16 cellular contexts compared by ENCODE assay signal in genomic region chr3:52084216-52084945, GRCh38. TPM values are rescaled to one million over a fixed set of nuclear protein-coding genes. Genes with fewer than 3 reads are reported as not detected.
DNase-seq lines count a peak whose midpoint lies in the region; ATAC-seq and TF ChIP-seq lines count a peak whose summit lies in the region.
"Had no signal": no experiment of that assay in that cellular context is flagged by ENCODE, and none has a peak within 500 bp of the region (broad histone marks: within the 10 kb centered on the region; RNA-seq: fewer than 3 reads in every experiment).

No MANE protein-coding gene starts in this region.

- TF ChIP-seq CTCF in heart right ventricle (IDR thresholded peaks at IDR 0.05) (no peak), RWPE1 (conservative IDR thresholded peaks at IDR 0.05; ENCODE audit: low read depth) (no peak), lower lobe of right lung (IDR thresholded peaks at IDR 0.05) (no peak), spleen (IDR thresholded peaks at IDR 0.05 in 8 of 11, conservative IDR thresholded peaks at IDR 0.05 in 3 of 11) (no peak), OCI-LY7 (conservative IDR thresholded peaks at IDR 0.05; ENCODE audit: low read length) (no peak), GM23338 (conservative IDR thresholded peaks at IDR 0.05; ENCODE audit: low read depth in 2 of 2) (no peak)

- H3K27ac ChIP-seq in heart right ventricle (no peak overlapping the region), RWPE1 (peak overlapping the region; percentile 12), lower lobe of right lung (no peak overlapping the region), spleen (no peak overlapping the region), OCI-LY7 (ENCODE audit: low read depth, low read length, poor library complexity, severe bottlenecking) (no peak overlapping the region), GM23338 (ENCODE audit: low read depth) (no peak overlapping the region)
- H3K27ac ChIP-seq: A549, HL-60, KMS-11 had no signal

- no peak overlapping the region for H3K4me2 ChIP-seq in OCI-LY7 (ENCODE audit: low read length)
- no peak overlapping the region for H3K4me2 ChIP-seq in GM23338
- H3K4me2 ChIP-seq: A549, KMS-11 had no signal

- DNase-seq in left cardiac atrium, result peak; percentile 10
- DNase-seq in heart right ventricle, result no peak
- DNase-seq in RWPE1 (ENCODE audit: low spot score), result no peak
- peak; percentile 15 for DNase-seq in lower lobe of right lung
- peak; percentile 46 for DNase-seq in spleen
- no peak for DNase-seq in OCI-LY7 (ENCODE audit: low spot score)
- DNase-seq in GM23338 (ENCODE audit: low spot score), result no peak
- DNase-seq: CD8-positive, alpha-beta memory T cell; NCI-H1417 treated with DMSO at 0.1 percent for 48 hours; NCI-H187 treated with DMSO at 0.1 percent for 48 hours; NCI-H2227 treated with DMSO at 0.1 percent for 48 hours had no signal

- peaks cover 5% of the 10 kb centered on the region for H3K27me3 Mint-ChIP-seq in GM23338 (ENCODE audit: insufficient read depth, low read depth, poor library complexity)
- H3K27me3 Mint-ChIP-seq: CD8-positive, alpha-beta memory T cell had no signal

- 96 to 97% methylated on average over 9 of the region's 9 CpGs for WGBS in heart right ventricle, 2 donors
- WGBS in spleen, 5 donors, result 88 to 97% (median 95%) methylated on average over 9 of the region's 9 CpGs

- no peak overlapping the region for H2AFZ ChIP-seq in OCI-LY7 (ENCODE audit: low read length)
- no peak overlapping the region for H2AFZ ChIP-seq in GM23338

- TF ChIP-seq POLR2A in spleen (IDR thresholded peaks at IDR 0.05), result no peak

- no peak overlapping the region for H3K4me3 Mint-ChIP-seq in GM23338
- H3K4me3 Mint-ChIP-seq: CD8-positive, alpha-beta memory T cell had no signal

- H3K36me3 Mint-ChIP-seq in GM23338 (ENCODE audit: low read depth), result no peaks in the 10 kb centered on the region; the same call in 2 of the 3 replicates
- H3K36me3 Mint-ChIP-seq: CD8-positive, alpha-beta memory T cell had no signal

- H3K4me3 ChIP-seq in heart right ventricle, result no peak overlapping the region
- no peak overlapping the region for H3K4me3 ChIP-seq in lower lobe of right lung
- no peak overlapping the region for H3K4me3 ChIP-seq in spleen
- no peak overlapping the region for H3K4me3 ChIP-seq in OCI-LY7 (ENCODE audit: low read depth, low read length, poor library complexity, severe bottlenecking)
- no peak overlapping the region for H3K4me3 ChIP-seq in GM23338
- H3K4me3 ChIP-seq: A549, HAP-1 had no signal

- no peaks in the 10 kb centered on the region for H3F3A ChIP-seq in GM23338 (replicated peaks; ENCODE audit: low read depth)

- CTCF ChIA-PET in RWPE1 (lab: Yijun Ruan, JAX) (no interaction called here), OCI-LY7 (lab: Charles Lee; ENCODE audit: unreplicated experiment) (interaction anchor here (0.5 kb wide), 1 partner anchor 80 kb away, joined by 3 read pairs; no protein-coding TSS in a partner anchor)

- H3K9me3 ChIP-seq in heart right ventricle (no peaks in the 10 kb centered on the region), lower lobe of right lung (no peaks in the 10 kb centered on the region), spleen (no peaks in the 10 kb centered on the region), OCI-LY7 (ENCODE audit: low read length) (no peaks in the 10 kb centered on the region)
- H3K9me3 ChIP-seq: A549, HAP-1 had no signal

- H3K27me3 ChIP-seq in heart right ventricle (no peaks in the 10 kb centered on the region), lower lobe of right lung (ENCODE audit: low read depth) (no peaks in the 10 kb centered on the region), spleen (replicated peaks in 1 of 7) (no peaks in the 10 kb centered on the region), GM23338 (ENCODE audit: insufficient read depth) (no peaks in the 10 kb centered on the region)

- no peaks in the 10 kb centered on the region for H4K20me1 ChIP-seq in OCI-LY7 (ENCODE audit: insufficient read depth, low read length)
- H4K20me1 ChIP-seq in GM23338 (replicated peaks; ENCODE audit: insufficient read depth), result peaks cover 4% of the 10 kb centered on the region

- no peak overlapping the region for H3K27ac Mint-ChIP-seq in GM23338

- ATAC-seq in left cardiac atrium (no peak), heart right ventricle (no peak), lower lobe of right lung (no peak), GM23338 (no peak; the same call in 2 of the 3 replicates), GM19455 (IDR thresholded peaks at IDR 0.05; ENCODE audit: unreplicated experiment) (no peak)

- H3K79me2 ChIP-seq in OCI-LY7 (ENCODE audit: insufficient read depth, low read depth, low read length) (no peaks in the 10 kb centered on the region), GM23338 (replicated peaks; ENCODE audit: insufficient read depth) (no peaks in the 10 kb centered on the region)

- H3K4me1 ChIP-seq in heart right ventricle, result peaks cover 6 to 34% (median 30%) of the 10 kb centered on the region in 9 donors
- peaks cover 20% of the 10 kb centered on the region for H3K4me1 ChIP-seq in lower lobe of right lung
- peaks cover 0 to 42% (median 24%) of the 10 kb centered on the region in 6 donors for H3K4me1 ChIP-seq in spleen
- H3K4me1 ChIP-seq in OCI-LY7 (ENCODE audit: insufficient read depth, low read length, poor library complexity, severe bottlenecking), result peaks cover 7% of the 10 kb centered on the region
- no peaks in the 10 kb centered on the region for H3K4me1 ChIP-seq in GM23338 (ENCODE audit: insufficient read depth)
- H3K4me1 ChIP-seq: A549, HAP-1 had no signal

- H3K4me1 Mint-ChIP-seq in GM23338, result peaks cover 9% of the 10 kb centered on the region; the same call in 2 of the 3 replicates

- H3K9me2 ChIP-seq in OCI-LY7 (ENCODE audit: insufficient read depth, low read length) (no peaks in the 10 kb centered on the region), GM23338 (ENCODE audit: insufficient read depth) (no peaks in the 10 kb centered on the region)

- H3K36me3 ChIP-seq in heart right ventricle (no peaks in the 10 kb centered on the region), lower lobe of right lung (no peaks in the 10 kb centered on the region), spleen (peaks cover 0 to 3% (median 0%) of the 10 kb centered on the region in 6 donors), OCI-LY7 (ENCODE audit: insufficient read depth, low read length) (peaks cover 7% of the 10 kb centered on the region; the same call in 1 of the 2 replicates), GM23338 (ENCODE audit: insufficient read depth) (no peaks in the 10 kb centered on the region; the same call in 1 of the 2 replicates)
- H3K36me3 ChIP-seq: HAP-1 had no signal

- no TSS peak for BruUV-seq in OCI-LY7 (replicated peaks; lab: Mats Ljungman, UMichigan)

- H3K9me3 Mint-ChIP-seq in GM23338, result no peaks in the 10 kb centered on the region
- H3K9me3 Mint-ChIP-seq: CD8-positive, alpha-beta memory T cell had no signal

- POLR2A ChIA-PET in RWPE1 (lab: Yijun Ruan, JAX; ENCODE audit: low non-redundant PET) (no interaction called here), OCI-LY7 (lab: Charles Lee) (no interaction called here)

- intact Hi-C loops in left cardiac atrium (cut with DNase I), result no loop called here
- intact Hi-C loops in heart right ventricle (cut with DNase I), result no loop called here
- intact Hi-C loops in lower lobe of right lung (cut with DNase I), result no loop called here
- intact Hi-C loops in spleen (cut with DNase I; ENCODE audit: low total_unique reads), result no loop called here
- intact Hi-C loops in OCI-LY7 (cut with micrococcal nuclease; ENCODE audit: unreplicated experiment), result no loop called here

TF ChIP-seq in GM23338, 12 proteins besides CTCF, POLR2A, EP300 and RAD21 (continues in another document):
- TF ChIP-seq ZNF114 (CRISPR knock-in tag; IDR thresholded peaks at IDR 0.05) (no peak), POLR2AphosphoS5 (IDR thresholded peaks at IDR 0.05; ENCODE audit: low read depth) (no peak), CREB1 (CRISPR knock-in tag; IDR thresholded peaks at IDR 0.05; ENCODE audit: low read depth) (no peak), EZH2 (IDR thresholded peaks at IDR 0.05; ENCODE audit: low read depth, unreplicated experiment) (no peak), ZNF331 (CRISPR knock-in tag; IDR thresholded peaks at IDR 0.05; ENCODE audit: low read depth) (no peak), EZH2phosphoT487 (IDR thresholded peaks at IDR 0.05; ENCODE audit: unreplicated experiment) (no peak), REST (IDR thresholded peaks at IDR 0.05; ENCODE audit: unreplicated experiment) (no peak)

RNA-seq across cellular contexts. Expression of gene DUSP7, which starts 28.0 kb away (rescaled TPM):
- total RNA-seq in left cardiac atrium (10 to 100 TPM; 24.6 to 39.3 TPM), heart right ventricle (10 to 100 TPM; 11.3 to 29.7 (median 15.8) TPM), lower lobe of right lung (28.8 TPM), spleen (10 to 100 TPM; 31.5 to 68.6 (median 42.6) TPM), OCI-LY7 (2022) (13.5 and 14.4 TPM in 2 replicates)
- polyA plus RNA-seq in heart right ventricle (10 to 100 TPM; 10.4 to 19.2 TPM), spleen (10 to 100 TPM in 1 of 3 donors, 1 to 10 TPM in 2; 5.4 to 20.1 (median 6.9) TPM), GM23338 (2016; fragmentation: Nextera tagmentation; extraction: Ambion mirVana) (5.6 and 5.9 TPM in 2 replicates)
- 8.4 and 11.4 TPM in 2 replicates for total RNA-seq in OCI-LY7 (2014; rRNA removed; shearing (Covaris generic))
- 14.7 and 15.8 TPM in 2 replicates for total RNA-seq in GM23338 (2014; rRNA removed; shearing (Covaris generic))

Comparison
In these comparisons a context has a peak if more than half of its experiments do, and no peak if none do; other contexts are left out.
1. DNase-seq: peak in left cardiac atrium (single experiment), lower lobe of right lung (single experiment) and spleen (single experiment); none in heart right ventricle (0 of 2), RWPE1 (single experiment), OCI-LY7 (single experiment) and GM23338 (single experiment).